In genomic region chr16:30335598-30336474, GRCh38 we compare ENCODE assay signal across 8 cellular contexts. TPM values are rescaled to one million over a fixed set of nuclear protein-coding genes. Genes with fewer than 3 reads are reported as not detected.
DNase-seq lines count a peak whose midpoint lies in the region; ATAC-seq and TF ChIP-seq lines count a peak whose summit lies in the region.

No MANE protein-coding gene starts in this region.

- peaks cover 26 to 35% (median 26%) of the 10 kb centered on the region in 3 donors for H3K4me1 Mint-ChIP-seq in T-cell

- H2BK120ac ChIP-seq in neuronal stem cell (ENCODE audit: low read depth, low read length) = no peak overlapping the region

- no peak overlapping the region for H4K8ac ChIP-seq in neuronal stem cell (ENCODE audit: low read depth, low read length)

- peak overlapping the region; percentile 86 to 87 for H3K27ac Mint-ChIP-seq in T-cell

- CTCF ChIA-PET in T-cell (lab: Charles Lee) = interaction anchor here (0.6 to 1.4 kb wide), 3 partner anchors 35 to 544 kb away, joined by 3 to 4 read pairs (median 3); partner anchors contain the start of gene DCTPP1 (in 1 of the 2)

- no peak overlapping the region for H4K91ac ChIP-seq in neuronal stem cell (ENCODE audit: low read depth, low read length, poor library complexity)

- H2AFZ ChIP-seq in neuronal stem cell (ENCODE audit: low read length) = peak overlapping the region; percentile 92

- peak overlapping the region; percentile 30 for H3K9ac ChIP-seq in neuronal stem cell (ENCODE audit: low read depth, low read length, poor library complexity)

- H3K18ac ChIP-seq in neuronal stem cell (ENCODE audit: low read length) = peak overlapping the region; percentile 74

- no peaks in the 10 kb centered on the region for H3K36me3 ChIP-seq in esophagus muscularis mucosa
- no peaks in the 10 kb centered on the region for H3K36me3 ChIP-seq in neuronal stem cell (replicated peaks in 1 of 2; ENCODE audit: control insufficient read depth in 2 of 2, insufficient read depth in 2 of 2, low read length in 2 of 2)

- H3K4me1 ChIP-seq in esophagus muscularis mucosa (peaks cover 6 to 20% (median 15%) of the 10 kb centered on the region in 4 donors), neuronal stem cell (ENCODE audit: control insufficient read depth in 2 of 2, insufficient read depth in 1 of 2, low read depth in 1 of 2, low read length in 2 of 2) (peaks cover 0 to 4% of the 10 kb centered on the region in 2 donors)

- no peaks in the 10 kb centered on the region for H3K27me3 Mint-ChIP-seq in T-cell

- H2BK15ac ChIP-seq in neuronal stem cell (ENCODE audit: low read length) = peak overlapping the region; percentile 62

- no peak overlapping the region for H3K23ac ChIP-seq in neuronal stem cell (ENCODE audit: low read depth, low read length, poor library complexity)

- intact Hi-C loops in esophagus muscularis mucosa (cut with DNase I) = no loop called here

- TF ChIP-seq EP300 in esophagus muscularis mucosa (IDR thresholded peaks at IDR 0.05) = no peak

- H2AK5ac ChIP-seq in neuronal stem cell (ENCODE audit: low read depth, low read length) = no peak overlapping the region

- H3K9me3 ChIP-seq in esophagus muscularis mucosa (no peaks in the 10 kb centered on the region), neuronal stem cell (replicated peaks in 1 of 2; ENCODE audit: control insufficient read depth in 2 of 2, insufficient read depth in 1 of 2, low read depth in 1 of 2, low read length in 2 of 2) (no peaks in the 10 kb centered on the region)

- no peaks in the 10 kb centered on the region for H3K36me3 Mint-ChIP-seq in T-cell

- POLR2A ChIA-PET in T-cell (lab: Charles Lee) = interaction anchor here (0.6 to 0.7 kb wide), 2 partner anchors 16 to 82 kb away, joined by 3 to 5 read pairs; no protein-coding TSS in a partner anchor

- peak overlapping the region; percentile 19 for H2BK5ac ChIP-seq in neuronal stem cell (ENCODE audit: low read length)

- TF ChIP-seq POLR2A in esophagus muscularis mucosa (IDR thresholded peaks at IDR 0.05; ENCODE audit: low read depth) = no peak

- DNase-seq in NCI-H510A treated with DMSO at 0.1 percent for 48 hours (lab: John Stamatoyannopoulos, UW) (peak; percentile 55), NCI-H510A (lab: John Stamatoyannopoulos, UW) (no peak), T-cell (peak in 4 of 34 experiments; percentile 14 to 19 (median 16)), esophagus muscularis mucosa (ENCODE audit: extremely low spot score) (peak; percentile 91), neuronal stem cell (ENCODE audit: low spot score) (no peak), DMS114 treated with DMSO at 0.1 percent for 48 hours (lab: John Stamatoyannopoulos, UW; ENCODE audit: unreplicated experiment) (no peak)

- no peak overlapping the region for H3K14ac ChIP-seq in neuronal stem cell (ENCODE audit: low read length)

- peak overlapping the region; percentile 97 to 98 (median 98) for H3K27ac ChIP-seq in esophagus muscularis mucosa (replicated peaks in 1 of 4)
- H3K27ac ChIP-seq in neuronal stem cell (replicated peaks; ENCODE audit: low read length) = no peak overlapping the region

- H3K4ac ChIP-seq in neuronal stem cell (ENCODE audit: low read length) = no peak overlapping the region

- H3K4me3 Mint-ChIP-seq in T-cell = peak overlapping the region; percentile 83 to 92 (median 91)

- no peak for TF ChIP-seq CTCF in esophagus muscularis mucosa (IDR thresholded peaks at IDR 0.05)

- H3K9me3 Mint-ChIP-seq in T-cell = no peaks in the 10 kb centered on the region

- no peaks in the 10 kb centered on the region for H3K79me1 ChIP-seq in neuronal stem cell (ENCODE audit: low read depth, low read length)

- H3K4me3 ChIP-seq in esophagus muscularis mucosa (peak overlapping the region; percentile 74 to 95 (median 86)), neuronal stem cell (ENCODE audit: low read length in 2 of 2) (peak overlapping the region in 1 of 2 donors; percentile 83)

- WGBS in esophagus muscularis mucosa = 55% methylated on average over 17 of the region's 17 CpGs
- no CpG with 5 or more reads among the region's 17 CpGs for WGBS in neuronal stem cell (ENCODE audit: extremely low coverage in 2 of 2, insufficient read length in 2 of 2, insufficient replicate concordance in 1 of 2), 2 donors

- H3K27me3 ChIP-seq in esophagus muscularis mucosa (no peaks in the 10 kb centered on the region), neuronal stem cell (ENCODE audit: control insufficient read depth in 3 of 3, insufficient read depth in 3 of 3, low read depth in 1 of 3, low read length in 3 of 3) (no peaks in the 10 kb centered on the region)

- H2BK12ac ChIP-seq in neuronal stem cell (ENCODE audit: low read length) = no peak overlapping the region

- peak; percentile 8 for ATAC-seq in HG03025 (IDR thresholded peaks at IDR 0.05; ENCODE audit: low FRiP score, unreplicated experiment)
- no peak for ATAC-seq in T-cell (replicated peaks in 1 of 4)
- ATAC-seq in GM19328 (IDR thresholded peaks at IDR 0.05; ENCODE audit: unreplicated experiment) = no peak

- H3K4me2 ChIP-seq in neuronal stem cell (ENCODE audit: insufficient read depth, low read length, poor library complexity, severe bottlenecking) = peak overlapping the region; percentile 25

RNA-seq across cellular contexts. Expression of gene CD2BP2, which starts 19.3 kb away (rescaled TPM):
- total RNA-seq in T-cell (10 to 100 TPM; 38.9 to 80.3 (median 73.3) TPM), esophagus muscularis mucosa (10 to 100 TPM; 24.9 to 63.9 (median 41.8) TPM)
- 31.1 TPM for polyA plus RNA-seq in neuronal stem cell (2013, experiment 1 of 2)
- polyA plus RNA-seq in neuronal stem cell (2013, experiment 2 of 2) = 30.6 TPM

RNA-seq across cellular contexts. Expression of gene TBC1D10B, which starts 34.5 kb away (rescaled TPM):
- total RNA-seq in T-cell = 10 to 100 TPM; 24.0 to 60.1 (median 52.5) TPM
- 10 to 100 TPM; 21.2 to 41.5 (median 29.4) TPM for total RNA-seq in esophagus muscularis mucosa
- polyA plus RNA-seq in neuronal stem cell (2013, experiment 1 of 2) = 18.4 TPM
- polyA plus RNA-seq in neuronal stem cell (2013, experiment 2 of 2) = 16.8 TPM

RNA-seq across cellular contexts. Expression of gene MYL11, which starts 38.8 kb away (rescaled TPM):
- 1 to 10 TPM in 2 of 5 donors, under 1 TPM in 1, not detected in 2; 0.91 to 1.3 (median 1.1) TPM for total RNA-seq in T-cell
- total RNA-seq in esophagus muscularis mucosa = not detected
- polyA plus RNA-seq in neuronal stem cell (2013, experiment 1 of 2) = 4.7 TPM
- 4.6 TPM for polyA plus RNA-seq in neuronal stem cell (2013, experiment 2 of 2)

RNA-seq across cellular contexts. Expression of gene SEPTIN1, which starts 46.5 kb away (rescaled TPM):
- 100 to 1,000 TPM; 191 to 259 (median 229) TPM for total RNA-seq in T-cell
- 1 to 10 TPM in 2 of 4 donors, under 1 TPM in 2; 0.86 to 2.5 (median 1.4) TPM for total RNA-seq in esophagus muscularis mucosa
- 3.9 TPM for polyA plus RNA-seq in neuronal stem cell (2013, experiment 1 of 2)
- 3.4 TPM for polyA plus RNA-seq in neuronal stem cell (2013, experiment 2 of 2)

RNA-seq across cellular contexts. Expression of gene ZNF48, which starts 59.4 kb away (rescaled TPM):
- total RNA-seq in T-cell (10 to 100 TPM in 3 of 5 donors, 1 to 10 TPM in 2; 7.3 to 17.5 (median 16.4) TPM), esophagus muscularis mucosa (10 to 100 TPM in 3 of 4 donors, 1 to 10 TPM in 1; 8.3 to 17.6 (median 12.8) TPM)
- polyA plus RNA-seq in neuronal stem cell (2013, experiment 1 of 2) = 22.2 TPM
- 21.3 TPM for polyA plus RNA-seq in neuronal stem cell (2013, experiment 2 of 2)

Comparison
In these comparisons a context has a peak if more than half of its experiments do, and no peak if none do; other contexts are left out.
1. DNase-seq: peak in NCI-H510A treated with DMSO at 0.1 percent for 48 hours (single experiment) and esophagus muscularis mucosa (single experiment); none in NCI-H510A (single experiment), neuronal stem cell (single experiment) and DMS114 treated with DMSO at 0.1 percent for 48 hours (single experiment).